In genomic region chrX:155767101-155767878, GRCh38 we compare ENCODE assay signal across 8 cellular contexts.
DNase-seq lines count a peak whose midpoint lies in the region; ATAC-seq and TF ChIP-seq lines count a peak whose summit lies in the region.

No MANE protein-coding gene starts in this region.

- peak overlapping the region; percentile 7 for H3K27ac Mint-ChIP-seq in activated CD8-positive, alpha-beta T cell treated with anti-CD3 and anti-CD28 coated beads for 36 hours
- H3K27ac Mint-ChIP-seq in naive B cell (peak overlapping the region in 4 of 6 donors; percentile 65 to 94 (median 74)), type B pancreatic cell (peak overlapping the region; percentile 65)

- peak; percentile 51 for ATAC-seq in activated CD8-positive, alpha-beta T cell treated with anti-CD3 and anti-CD28 coated beads for 36 hours
- ATAC-seq in naive B cell (ENCODE audit: low read depth in 2 of 2) (peak; percentile 14 to 46), HG03520 (IDR thresholded peaks at IDR 0.05; ENCODE audit: unreplicated experiment) (no peak), GM21723 (IDR thresholded peaks at IDR 0.05; ENCODE audit: unreplicated experiment) (no peak)

- H3K4me3 Mint-ChIP-seq in activated CD8-positive, alpha-beta T cell treated with anti-CD3 and anti-CD28 coated beads for 36 hours, result peak overlapping the region; percentile 66
- H3K4me3 Mint-ChIP-seq in naive B cell (peak overlapping the region; percentile 74 to 95 (median 87)), type B pancreatic cell (peak overlapping the region; percentile 85)

- no peaks in the 10 kb centered on the region for H3K27me3 ChIP-seq in esophagus squamous epithelium

- peak overlapping the region in 3 of 4 donors; percentile 34 to 57 (median 57) for H3K27ac ChIP-seq in esophagus squamous epithelium

- CTCF ChIA-PET in activated CD8-positive, alpha-beta T cell treated with anti-CD3 and anti-CD28 coated beads for 36 hours (lab: Charles Lee), result no interaction called here

- H3K27me3 Mint-ChIP-seq in activated CD8-positive, alpha-beta T cell treated with anti-CD3 and anti-CD28 coated beads for 36 hours, result no peaks in the 10 kb centered on the region
- H3K27me3 Mint-ChIP-seq in naive B cell (no peaks in the 10 kb centered on the region), type B pancreatic cell (no peaks in the 10 kb centered on the region)

- H3K4me1 Mint-ChIP-seq in activated CD8-positive, alpha-beta T cell treated with anti-CD3 and anti-CD28 coated beads for 36 hours (ENCODE audit: low read depth), result peaks cover 6% of the 10 kb centered on the region
- H3K4me1 Mint-ChIP-seq in naive B cell, result peaks cover 5 to 14% (median 14%) of the 10 kb centered on the region in 3 donors
- H3K4me1 Mint-ChIP-seq in type B pancreatic cell (ENCODE audit: unreplicated experiment), result no peaks in the 10 kb centered on the region

- peaks cover 0 to 7% (median 0%) of the 10 kb centered on the region in 3 donors for H3K4me1 ChIP-seq in esophagus squamous epithelium

- POLR2A ChIA-PET in activated CD8-positive, alpha-beta T cell treated with anti-CD3 and anti-CD28 coated beads for 36 hours (lab: Charles Lee), result no interaction called here

- no peaks in the 10 kb centered on the region for H3K9me3 Mint-ChIP-seq in activated CD8-positive, alpha-beta T cell treated with anti-CD3 and anti-CD28 coated beads for 36 hours
- H3K9me3 Mint-ChIP-seq in naive B cell (peaks cover 0 to 6% (median 0%) of the 10 kb centered on the region in 7 donors), type B pancreatic cell (peaks cover 5% of the 10 kb centered on the region)

- H3K36me3 ChIP-seq in esophagus squamous epithelium, result no peaks in the 10 kb centered on the region

- DNase-seq in EH (ENCODE audit: low read depth) (peak; percentile 90), NCI-H1105 treated with DMSO at 0.1 percent for 48 hours (lab: John Stamatoyannopoulos, UW) (peak; percentile 71), esophagus squamous epithelium (lab: John Stamatoyannopoulos, UW) (no peak), naive B cell (no peak), type B pancreatic cell (ENCODE audit: extremely low spot score, unreplicated experiment) (no peak)
- peak; percentile 23 for DNase-seq in activated CD8-positive, alpha-beta T cell treated with anti-CD3 and anti-CD28 coated beads for 36 hours

- peak overlapping the region; percentile 18 to 63 (median 47) for H3K4me3 ChIP-seq in esophagus squamous epithelium

- intact Hi-C loops in activated CD8-positive, alpha-beta T cell treated with anti-CD3 and anti-CD28 coated beads for 36 hours (cut with micrococcal nuclease), result no loop called here
- intact Hi-C loops in esophagus squamous epithelium (cut with DNase I), result no loop called here

- H3K9me3 ChIP-seq in esophagus squamous epithelium, result no peaks in the 10 kb centered on the region

- no peak for TF ChIP-seq CTCF in activated CD8-positive, alpha-beta T cell treated with anti-CD3 and anti-CD28 coated beads for 36 hours (IDR thresholded peaks at IDR 0.05)
- TF ChIP-seq CTCF in esophagus squamous epithelium (IDR thresholded peaks at IDR 0.05), result no peak
- TF ChIP-seq CTCF in type B pancreatic cell (conservative IDR thresholded peaks at IDR 0.05), result no peak

- H3K36me3 Mint-ChIP-seq in activated CD8-positive, alpha-beta T cell treated with anti-CD3 and anti-CD28 coated beads for 36 hours (ENCODE audit: low read depth), result no peaks in the 10 kb centered on the region
- H3K36me3 Mint-ChIP-seq in naive B cell (no peaks in the 10 kb centered on the region), type B pancreatic cell (no peaks in the 10 kb centered on the region)

- TF ChIP-seq POLR2A in esophagus squamous epithelium (IDR thresholded peaks at IDR 0.05), result no peak

- WGBS in esophagus squamous epithelium, 2 donors, result 30 to 33% methylated on average over 17 to 18 of the region's 18 CpGs

Comparison
In these comparisons a context has a peak if more than half of its experiments do, and no peak if none do; other contexts are left out.
1. DNase-seq: peak in EH (single experiment), NCI-H1105 treated with DMSO at 0.1 percent for 48 hours (single experiment) and activated CD8-positive, alpha-beta T cell treated with anti-CD3 and anti-CD28 coated beads for 36 hours (single experiment); none in esophagus squamous epithelium (single experiment), naive B cell (single experiment) and type B pancreatic cell (single experiment).
2. ATAC-seq: peak in activated CD8-positive, alpha-beta T cell treated with anti-CD3 and anti-CD28 coated beads for 36 hours (single experiment) and naive B cell (2 of 2); none in HG03520 (single experiment) and GM21723 (single experiment).
3. H3K27ac Mint-ChIP-seq: peak in every context shown above with its lines; median percentile 74 in naive B cell; 65 in type B pancreatic cell; 7 in activated CD8-positive, alpha-beta T cell treated with anti-CD3 and anti-CD28 coated beads for 36 hours.
4. Peak in every context shown above with its lines, with median percentiles within 50 percentile points of each other: H3K4me3 Mint-ChIP-seq.